ENCODE assay signal across 8 cellular contexts in genomic region chr11:61587951-61588695, GRCh38. TPM values are rescaled to one million over a fixed set of nuclear protein-coding genes. Genes with fewer than 3 reads are reported as not detected.
A peak's percentile ranks its signal among the peaks of the same experiment; 100 is the strongest.
DNase-seq lines count a peak whose midpoint lies in the region; ATAC-seq and TF ChIP-seq lines count a peak whose summit lies in the region.

No MANE protein-coding gene starts in this region.

- H3K27ac ChIP-seq in urinary bladder (ENCODE audit: low read depth): no peak overlapping the region

- WGBS in urinary bladder: 3% methylated on average over 29 of the region's 29 CpGs

- ATAC-seq in GM18909 (IDR thresholded peaks at IDR 0.05; ENCODE audit: poor library complexity, unreplicated experiment): no peak
- no peak for ATAC-seq in GM18858 (IDR thresholded peaks at IDR 0.05; ENCODE audit: unreplicated experiment)

- H3K4me1 ChIP-seq in urinary bladder (ENCODE audit: insufficient read depth): peaks cover 2% of the 10 kb centered on the region

- peak overlapping the region; percentile 41 for H3K4me3 ChIP-seq in urinary bladder (ENCODE audit: low read depth, low read length)

- in situ Hi-C loops in GM13976 (cut with MboI; ENCODE audit: low sequenced_read_pairs, unreplicated experiment): no loop called here

- DNase-seq in GM13976 (ENCODE audit: low spot score) (peak; percentile 68), OCI-M1 (lab: John Stamatoyannopoulos, UW) (peak; percentile 7), activated gamma-delta T cell (lab: John Stamatoyannopoulos, UW) (peak; percentile 35), glomerular visceral epithelial cell (ENCODE audit: extremely low spot score) (peak; percentile 10), retina (peak; percentile 66)

- no peak for TF ChIP-seq CTCF in GM13976 (IDR thresholded peaks at IDR 0.05; ENCODE audit: borderline replicate concordance, control extremely low read depth, extremely low read depth, insufficient read depth, missing control alignments)

- H3K36me3 ChIP-seq in urinary bladder (ENCODE audit: insufficient read depth): no peaks in the 10 kb centered on the region

RNA-seq across cellular contexts. Expression of gene SYT7, which starts 7.2 kb away (rescaled TPM):
- 1.1 TPM for total RNA-seq in urinary bladder
- 2.6 TPM for polyA plus RNA-seq in urinary bladder

Comparison
In these comparisons a context has a peak if more than half of its experiments do, and no peak if none do; other contexts are left out.
1. DNase-seq: peak in every context shown above with its lines; median percentile 68 in GM13976; 66 in retina; 35 in activated gamma-delta T cell; 10 in glomerular visceral epithelial cell; 7 in OCI-M1.